Comparison of ENCODE assay signal across 14 cellular contexts in the genomic region with DNA sequence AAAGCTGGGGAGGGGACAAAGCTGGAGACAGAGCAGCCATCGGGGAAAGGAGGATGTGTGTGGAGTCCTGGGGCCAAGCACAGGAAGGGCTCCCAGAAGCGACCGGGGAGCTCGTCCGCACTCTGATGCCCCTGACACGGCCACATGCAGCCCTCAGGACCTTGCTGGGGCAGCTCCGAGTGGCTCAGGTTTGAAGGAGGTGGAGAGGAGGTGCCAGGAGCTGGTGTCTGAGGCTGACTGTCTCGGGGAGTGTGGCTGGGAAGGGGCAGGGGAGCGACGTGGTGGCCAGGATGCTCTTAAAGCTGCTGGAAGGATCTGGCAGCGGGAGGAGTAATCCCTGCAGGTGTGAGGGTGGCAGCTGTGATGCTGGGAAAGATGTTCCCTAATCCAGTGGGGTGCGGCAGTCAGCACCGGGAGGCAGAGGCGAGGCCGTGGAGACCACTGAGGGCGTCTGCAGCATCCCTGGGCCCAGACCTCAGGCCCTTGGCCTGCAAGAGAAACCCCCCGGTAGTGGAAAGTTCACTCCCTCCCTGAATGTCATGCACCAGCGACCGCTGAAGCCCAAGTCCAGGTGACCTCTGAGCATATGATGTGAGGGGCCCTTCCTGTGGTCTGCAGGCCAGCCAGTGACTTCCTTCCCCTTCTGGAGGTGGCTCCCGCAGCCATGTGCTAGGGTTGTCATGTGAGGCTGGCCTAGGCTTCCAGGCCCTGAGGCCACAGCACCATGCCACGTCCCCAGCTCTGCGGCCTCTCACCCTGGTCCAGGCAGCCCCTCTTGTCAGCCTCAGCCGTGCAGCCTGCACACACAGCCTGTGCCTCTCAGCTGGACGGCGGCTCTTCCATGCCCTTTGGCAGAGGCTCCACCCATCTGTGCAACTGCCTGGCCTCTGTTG. TPM values are rescaled to one million over a fixed set of nuclear protein-coding genes. Genes with fewer than 3 reads are reported as not detected.
DNase-seq lines count a peak whose midpoint lies in the region; ATAC-seq and TF ChIP-seq lines count a peak whose summit lies in the region.
"Had no signal": no experiment of that assay in that cellular context is flagged by ENCODE, and none has a peak within 500 bp of the region (broad histone marks: within the 10 kb centered on the region; RNA-seq: fewer than 3 reads in every experiment).

No MANE protein-coding gene starts in this region.

- no peaks in the 10 kb centered on the region for H3K9me3 ChIP-seq in Loucy (ENCODE audit: insufficient read depth, low read depth, low read length)
- H3K9me3 ChIP-seq in adrenal gland (replicated peaks in 1 of 3) = no peaks in the 10 kb centered on the region
- H3K9me3 ChIP-seq in lung (ENCODE audit: control insufficient read depth in 2 of 2, insufficient read depth in 1 of 2, low read length in 1 of 2) = peaks cover 0 to 4% of the 10 kb centered on the region in 2 donors

- no peak for TF ChIP-seq POLR2A in adrenal gland (IDR thresholded peaks at IDR 0.05)

- peak; percentile 88 to 93 for DNase-seq in AML-193 (lab: John Stamatoyannopoulos, UW)
- DNase-seq in adrenal gland = peak in 4 of 7 donors; percentile 31 to 51 (median 37)
- no peak for DNase-seq in lung (ENCODE audit: low spot score)
- DNase-seq in effector CD8-positive, alpha-beta T cell (lab: John Stamatoyannopoulos, UW) = no peak
- no peak for DNase-seq in 8988T
- no peak for DNase-seq in cortex of kidney (lab: John Stamatoyannopoulos, UW)
- DNase-seq: activated T-cell treated with anti-CD3 and anti-CD28 coated beads, Interleukin-2, amount 50 U/mL, for 1 hour; endodermal cell; NCI-H187 treated with DMSO at 0.1 percent for 48 hours had no signal

- no peaks in the 10 kb centered on the region for H4K20me1 ChIP-seq in Loucy (ENCODE audit: insufficient read depth, low read length, poor library complexity, severe bottlenecking)

- H3K27ac ChIP-seq in adrenal gland (peak overlapping the region in 1 of 5 donors; percentile 36), lung (ENCODE audit: low read depth in 1 of 2, low read length in 1 of 2) (peak overlapping the region in 1 of 2 donors; percentile 30)

- ATAC-seq in lung (ENCODE audit: insufficient read depth, low FRiP score) (peak; percentile 30), HG02642 (IDR thresholded peaks at IDR 0.05; ENCODE audit: poor library complexity, unreplicated experiment) (no peak)

- H3K79me2 ChIP-seq in Loucy (ENCODE audit: insufficient read depth, low read length) = no peaks in the 10 kb centered on the region

- no peak overlapping the region for H3K4me3 ChIP-seq in Loucy (ENCODE audit: low read length, poor library complexity, severe bottlenecking)
- H3K4me3 ChIP-seq in adrenal gland = no peak overlapping the region
- H3K4me3 ChIP-seq in lung = no peak overlapping the region

- H2AFZ ChIP-seq in Loucy (ENCODE audit: low read length) = no peak overlapping the region

- intact Hi-C loops in adrenal gland (cut with DNase I) = no loop called here

- peaks cover 21% of the 10 kb centered on the region for H3K4me1 ChIP-seq in Loucy (ENCODE audit: insufficient read depth, low read length, poor library complexity, severe bottlenecking)
- no peaks in the 10 kb centered on the region for H3K4me1 ChIP-seq in adrenal gland (replicated peaks in 1 of 2)
- H3K4me1 ChIP-seq in lung (ENCODE audit: control insufficient read depth in 2 of 2, insufficient read depth in 2 of 2, low read length in 2 of 2) = no peaks in the 10 kb centered on the region

- TF ChIP-seq CTCF in Loucy (conservative IDR thresholded peaks at IDR 0.05; ENCODE audit: low read length) (no peak), adrenal gland (IDR thresholded peaks at IDR 0.05) (no peak), lung (IDR thresholded peaks at IDR 0.05; ENCODE audit: control extremely low read depth, extremely low read depth) (no peak)

- no peaks in the 10 kb centered on the region for H3F3A ChIP-seq in Loucy (ENCODE audit: low read depth)

- H3K9me2 ChIP-seq in Loucy (replicated peaks; ENCODE audit: low read depth, low read length) = no peaks in the 10 kb centered on the region

- peak overlapping the region; percentile 32 for H3K9ac ChIP-seq in Loucy (ENCODE audit: low read depth, low read length, poor library complexity, severe bottlenecking)

- peak overlapping the region; percentile 1 for H3K4me2 ChIP-seq in Loucy (ENCODE audit: low read depth, low read length, poor library complexity, severe bottlenecking)

- no peaks in the 10 kb centered on the region for H3K27me3 ChIP-seq in Loucy (ENCODE audit: insufficient read depth, low read length, poor library complexity, severe bottlenecking)
- no peaks in the 10 kb centered on the region for H3K27me3 ChIP-seq in adrenal gland
- no peaks in the 10 kb centered on the region for H3K27me3 ChIP-seq in lung (ENCODE audit: control insufficient read depth, insufficient read depth)

- no peaks in the 10 kb centered on the region for H3K36me3 ChIP-seq in Loucy (ENCODE audit: insufficient read depth, low read length)
- no peaks in the 10 kb centered on the region for H3K36me3 ChIP-seq in adrenal gland (replicated peaks in 1 of 2)
- no peaks in the 10 kb centered on the region for H3K36me3 ChIP-seq in lung (ENCODE audit: control insufficient read depth in 2 of 2, insufficient read depth in 2 of 2, low read length in 2 of 2)

- 72 to 85% (median 80%) methylated on average over 17 to 25 of the region's 25 CpGs for WGBS in adrenal gland, 4 donors
- 34 to 55% methylated on average over 25 of the region's 25 CpGs for WGBS in lung, 2 donors

RNA-seq across cellular contexts. Expression of gene CTSD, which starts 17.2 kb away (rescaled TPM):
- total RNA-seq in adrenal gland (1,000 to 10,000 TPM; 1,712 to 4,168 (median 2,244) TPM), lung (1,000 to 10,000 TPM in 1 of 2 donors, 100 to 1,000 TPM in 1; 388 to 2,158 TPM)
- polyA plus RNA-seq in adrenal gland (1,000 to 10,000 TPM in 2 of 3 donors, 100 to 1,000 TPM in 1; 641 to 1,561 (median 1,335) TPM), lung (1,000 to 10,000 TPM; 1,739 to 2,177 TPM)

RNA-seq across cellular contexts. Expression of gene IFITM10, which starts 30.6 kb away (rescaled TPM):
- 100 to 1,000 TPM in 1 of 8 donors, 10 to 100 TPM in 7; 15.7 to 112 (median 31.6) TPM for total RNA-seq in adrenal gland
- polyA plus RNA-seq in adrenal gland = 100 to 1,000 TPM in 1 of 3 donors, 10 to 100 TPM in 1, 1 to 10 TPM in 1; 6.3 to 267 (median 76.5) TPM
- total RNA-seq in lung = 10 to 100 TPM in 1 of 2 donors, under 1 TPM in 1; 0.40 to 18.8 TPM
- polyA plus RNA-seq in lung = 1 to 10 TPM in 1 of 2 donors, under 1 TPM in 1; 0.93 to 4.5 TPM
- total RNA-seq: skeletal muscle tissue had no signal

RNA-seq across cellular contexts. Expression of gene SYT8, which starts 53.8 kb away (rescaled TPM):
- total RNA-seq in adrenal gland (1 to 10 TPM in 1 of 8 donors, under 1 TPM in 1, not detected in 6; 0.61 to 1.2 TPM), lung (10 to 100 TPM in 1 of 2 donors, 1 to 10 TPM in 1; 2.7 to 40.6 TPM)
- polyA plus RNA-seq in adrenal gland (1 to 10 TPM in 1 of 3 donors, under 1 TPM in 1, not detected in 1; 0.91 to 3.1 TPM), lung (10 to 100 TPM; 15.0 to 18.9 TPM)
- total RNA-seq: endodermal cell, HT1080, skeletal muscle tissue had no signal

RNA-seq across cellular contexts. Expression of gene TNNI2, which starts 57.8 kb away (rescaled TPM):
- total RNA-seq in adrenal gland = 1 to 10 TPM in 3 of 8 donors, under 1 TPM in 2, not detected in 3; 0.55 to 4.2 (median 1.4) TPM
- 10 to 100 TPM in 2 of 3 donors, 1 to 10 TPM in 1; 1.9 to 21.8 (median 12.0) TPM for polyA plus RNA-seq in adrenal gland
- 10 to 100 TPM in 1 of 2 donors, 1 to 10 TPM in 1; 3.1 to 14.3 TPM for total RNA-seq in lung
- 10 to 100 TPM; 10.1 to 35.8 TPM for polyA plus RNA-seq in lung
- total RNA-seq: astrocyte, endodermal cell, HT1080 had no signal

Comparison
In these comparisons a context has a peak if more than half of its experiments do, and no peak if none do; other contexts are left out.
1. DNase-seq: peak in AML-193 (2 of 2) and adrenal gland (4 of 7); none in lung (single experiment), effector CD8-positive, alpha-beta T cell (single experiment), 8988T (single experiment) and cortex of kidney (single experiment).